Comparison of ENCODE assay signal across 9 cellular contexts in the genomic region with DNA sequence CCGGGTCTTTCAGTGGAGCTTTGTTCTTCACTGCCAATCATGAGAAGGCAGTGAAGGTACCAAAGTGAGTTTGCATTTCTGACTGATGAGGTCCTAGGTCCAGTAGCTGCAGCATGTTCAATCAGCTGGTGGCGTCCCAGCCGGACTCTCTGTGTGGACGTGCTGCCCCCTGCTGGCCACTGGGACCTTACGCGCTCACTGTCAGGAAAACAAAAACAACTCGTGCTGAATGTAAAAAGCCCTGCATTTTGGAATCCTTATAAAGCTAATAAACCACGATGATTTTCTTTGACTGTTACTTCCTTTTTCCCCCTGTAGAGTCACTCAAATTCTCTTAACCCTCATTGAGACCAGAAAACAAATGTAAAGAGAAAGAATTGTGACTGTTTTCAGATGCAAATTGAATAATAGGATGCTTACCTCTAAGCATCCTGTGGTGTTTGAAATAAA. TPM values are rescaled to one million over a fixed set of nuclear protein-coding genes. Genes with fewer than 3 reads are reported as not detected.
DNase-seq lines count a peak whose midpoint lies in the region; ATAC-seq lines count a peak whose summit lies in the region.
"Had no signal": no experiment of that assay in that cellular context is flagged by ENCODE, and none has a peak within 500 bp of the region (broad histone marks: within the 10 kb centered on the region; RNA-seq: fewer than 3 reads in every experiment).

No MANE protein-coding gene starts in this region.

- peak; percentile 88 for DNase-seq in Daoy (ENCODE audit: low read depth)
- DNase-seq in NCI-H748 (lab: John Stamatoyannopoulos, UW; ENCODE audit: unreplicated experiment): peak; percentile 83
- DNase-seq in activated CD8-positive, alpha-beta T cell treated with anti-CD3 and anti-CD28 coated beads, Interleukin-2, amount 10 ng/mL, durations not matched to agents 7 days and 5 days: peak; percentile 84
- peak; percentile 71 to 75 (median 72) for DNase-seq in effector memory CD8-positive, alpha-beta T cell
- peak; percentile 75 for DNase-seq in mesenchymal stem cell
- peak; percentile 66 for DNase-seq in stimulated activated CD8-positive, alpha-beta memory T cell treated with anti-CD3 and anti-CD28 coated beads, Interleukin-15, amount 100 ng/mL, for 24 hours (ENCODE audit: low read depth)

- no peak overlapping the region for H4K8ac ChIP-seq in mesenchymal stem cell (ENCODE audit: low read length)

- H3K27me3 Mint-ChIP-seq in activated CD8-positive, alpha-beta T cell treated with anti-CD3 and anti-CD28 coated beads, Interleukin-2, amount 10 ng/mL, durations not matched to agents 7 days and 5 days (ENCODE audit: low read depth): peaks cover 26% of the 10 kb centered on the region
- H3K27me3 Mint-ChIP-seq in effector memory CD8-positive, alpha-beta T cell: peaks cover 46 to 69% of the 10 kb centered on the region in 2 donors

- H2AFZ ChIP-seq in mesenchymal stem cell (ENCODE audit: low read depth, low read length): no peak overlapping the region

- no peak overlapping the region for H3K27ac ChIP-seq in mesenchymal stem cell (ENCODE audit: low read length, poor library complexity, severe bottlenecking)
- H3K27ac ChIP-seq: epithelial cell of prostate had no signal

- H3K79me1 ChIP-seq in mesenchymal stem cell (replicated peaks; ENCODE audit: low read length, poor library complexity, severe bottlenecking): no peaks in the 10 kb centered on the region

- ATAC-seq in HG03521 (IDR thresholded peaks at IDR 0.05; ENCODE audit: unreplicated experiment) (peak; percentile 40), HG02571 (IDR thresholded peaks at IDR 0.05; ENCODE audit: unreplicated experiment) (no peak)
- ATAC-seq in activated CD8-positive, alpha-beta T cell treated with anti-CD3 and anti-CD28 coated beads, Interleukin-2, amount 10 ng/mL, durations not matched to agents 7 days and 5 days: peak; percentile 80
- ATAC-seq in effector memory CD8-positive, alpha-beta T cell (replicated peaks): peak; percentile 76

- H3K36me3 Mint-ChIP-seq in activated CD8-positive, alpha-beta T cell treated with anti-CD3 and anti-CD28 coated beads, Interleukin-2, amount 10 ng/mL, durations not matched to agents 7 days and 5 days (ENCODE audit: low read depth): no peaks in the 10 kb centered on the region
- H3K36me3 Mint-ChIP-seq in effector memory CD8-positive, alpha-beta T cell (ENCODE audit: insufficient read depth): peaks cover 4% of the 10 kb centered on the region

- peaks cover 7% of the 10 kb centered on the region for H3K4me1 Mint-ChIP-seq in activated CD8-positive, alpha-beta T cell treated with anti-CD3 and anti-CD28 coated beads, Interleukin-2, amount 10 ng/mL, durations not matched to agents 7 days and 5 days (ENCODE audit: low read depth)
- H3K4me1 Mint-ChIP-seq in effector memory CD8-positive, alpha-beta T cell (ENCODE audit: low read depth in 2 of 2): peaks cover 5% of the 10 kb centered on the region in 2 donors

- peaks cover 22 to 27% of the 10 kb centered on the region in 2 experiments for H3K27me3 ChIP-seq in mesenchymal stem cell (ENCODE audit: control insufficient read depth in 1 of 2, insufficient read depth in 1 of 2, low read length in 2 of 2)

- no peak overlapping the region for H3K4me3 Mint-ChIP-seq in activated CD8-positive, alpha-beta T cell treated with anti-CD3 and anti-CD28 coated beads, Interleukin-2, amount 10 ng/mL, durations not matched to agents 7 days and 5 days
- H3K4me3 Mint-ChIP-seq in effector memory CD8-positive, alpha-beta T cell: no peak overlapping the region

- H2BK15ac ChIP-seq in mesenchymal stem cell (ENCODE audit: low read depth, poor library complexity, severe bottlenecking): no peak overlapping the region

- H3K4me3 ChIP-seq in mesenchymal stem cell (ENCODE audit: insufficient read depth in 1 of 2, low read depth in 1 of 2, low read length in 2 of 2): no peak overlapping the region

- no peaks in the 10 kb centered on the region for H3K36me3 ChIP-seq in mesenchymal stem cell (ENCODE audit: control insufficient read depth in 1 of 2, insufficient read depth in 2 of 2, low read depth in 1 of 2, low read length in 2 of 2)

- 4% methylated on average over 7 of the region's 8 CpGs for WGBS in mesenchymal stem cell

- POLR2A ChIA-PET in activated CD8-positive, alpha-beta T cell treated with anti-CD3 and anti-CD28 coated beads, Interleukin-2, amount 10 ng/mL, durations not matched to agents 7 days and 5 days (lab: Charles Lee): no interaction called here

- no peak overlapping the region for H3K27ac Mint-ChIP-seq in activated CD8-positive, alpha-beta T cell treated with anti-CD3 and anti-CD28 coated beads, Interleukin-2, amount 10 ng/mL, durations not matched to agents 7 days and 5 days
- no peak overlapping the region for H3K27ac Mint-ChIP-seq in effector memory CD8-positive, alpha-beta T cell

- no peak overlapping the region for H2BK12ac ChIP-seq in mesenchymal stem cell (ENCODE audit: low read length in 2 of 2)

- no peak overlapping the region for H3K4me2 ChIP-seq in mesenchymal stem cell (ENCODE audit: low read length, poor library complexity, severe bottlenecking)

- CTCF ChIA-PET in activated CD8-positive, alpha-beta T cell treated with anti-CD3 and anti-CD28 coated beads, Interleukin-2, amount 10 ng/mL, durations not matched to agents 7 days and 5 days (lab: Charles Lee): interaction anchor here (0.6 to 2.0 kb wide), 50 partner anchors 10 to 662 kb away, joined by 3 to 21 read pairs (median 4); a partner anchor contains a TSS

- H3K14ac ChIP-seq in mesenchymal stem cell (ENCODE audit: low read length in 2 of 2): no peak overlapping the region

- H3K18ac ChIP-seq in mesenchymal stem cell (ENCODE audit: low read depth in 1 of 2, low read length in 2 of 2): no peak overlapping the region

- H4K91ac ChIP-seq in mesenchymal stem cell (ENCODE audit: low read length): no peak overlapping the region

- no peak overlapping the region for H2AK5ac ChIP-seq in mesenchymal stem cell (ENCODE audit: low read length, severe bottlenecking)

- no peaks in the 10 kb centered on the region for H3K9me3 Mint-ChIP-seq in activated CD8-positive, alpha-beta T cell treated with anti-CD3 and anti-CD28 coated beads, Interleukin-2, amount 10 ng/mL, durations not matched to agents 7 days and 5 days (ENCODE audit: insufficient read depth)
- H3K9me3 Mint-ChIP-seq in effector memory CD8-positive, alpha-beta T cell: no peaks in the 10 kb centered on the region

- no peak overlapping the region for H3K4ac ChIP-seq in mesenchymal stem cell (ENCODE audit: low read depth in 1 of 2, low read length in 2 of 2)

- H3K23ac ChIP-seq in mesenchymal stem cell (ENCODE audit: low read length in 2 of 2): no peak overlapping the region

- no peak overlapping the region for H2BK120ac ChIP-seq in mesenchymal stem cell (ENCODE audit: low read depth, low read length)

- no peak overlapping the region for H2BK5ac ChIP-seq in mesenchymal stem cell (ENCODE audit: low read depth, low read length, poor library complexity, severe bottlenecking)

- H3K9ac ChIP-seq in mesenchymal stem cell (ENCODE audit: low read length): no peak overlapping the region

- no peaks in the 10 kb centered on the region for H3K9me3 ChIP-seq in mesenchymal stem cell (ENCODE audit: control insufficient read depth, low read length)

- H3K4me1 ChIP-seq in mesenchymal stem cell (ENCODE audit: control insufficient read depth, insufficient read depth, low read depth, low read length): peaks cover 5% of the 10 kb centered on the region

RNA-seq across cellular contexts. Expression of a gene that starts 4.9 kb away (rescaled TPM):
- 193 and 230 TPM in 2 replicates for total RNA-seq in Daoy (2014; rRNA removed; shearing (Covaris generic))
- not detected for total RNA-seq in activated CD8-positive, alpha-beta T cell treated with anti-CD3 and anti-CD28 coated beads, Interleukin-2, amount 10 ng/mL, durations not matched to agents 7 days and 5 days
- polyA plus RNA-seq in mesenchymal stem cell (2013, experiment 1 of 2): 59.5 TPM
- 58.8 TPM for polyA plus RNA-seq in mesenchymal stem cell (2013, experiment 2 of 2)

RNA-seq across cellular contexts. Expression of a gene that starts 48.5 kb away (rescaled TPM):
- 26.7 and 33.9 TPM in 2 replicates for total RNA-seq in Daoy (2014; rRNA removed; shearing (Covaris generic))
- total RNA-seq in activated CD8-positive, alpha-beta T cell treated with anti-CD3 and anti-CD28 coated beads, Interleukin-2, amount 10 ng/mL, durations not matched to agents 7 days and 5 days: 10 to 100 TPM; 14.8 to 18.1 TPM
- 25.7 TPM for polyA plus RNA-seq in mesenchymal stem cell (2013, experiment 1 of 2)
- polyA plus RNA-seq in mesenchymal stem cell (2013, experiment 2 of 2): 26.0 TPM

Comparison
In these comparisons a context has a peak if more than half of its experiments do, and no peak if none do; other contexts are left out.
1. RNA of a gene that starts 4.9 kb away (total RNA-seq): 193 to 230 TPM in Daoy; not detected in activated CD8-positive, alpha-beta T cell treated with anti-CD3 and anti-CD28 coated beads, Interleukin-2, amount 10 ng/mL, durations not matched to agents 7 days and 5 days; every median in the first group is over 100 times any median in the second.
2. Peak in every context shown above with its lines, with median percentiles within 50 percentile points of each other: DNase-seq.